ENCODE assay signal across 19 cellular contexts in the genomic region with DNA sequence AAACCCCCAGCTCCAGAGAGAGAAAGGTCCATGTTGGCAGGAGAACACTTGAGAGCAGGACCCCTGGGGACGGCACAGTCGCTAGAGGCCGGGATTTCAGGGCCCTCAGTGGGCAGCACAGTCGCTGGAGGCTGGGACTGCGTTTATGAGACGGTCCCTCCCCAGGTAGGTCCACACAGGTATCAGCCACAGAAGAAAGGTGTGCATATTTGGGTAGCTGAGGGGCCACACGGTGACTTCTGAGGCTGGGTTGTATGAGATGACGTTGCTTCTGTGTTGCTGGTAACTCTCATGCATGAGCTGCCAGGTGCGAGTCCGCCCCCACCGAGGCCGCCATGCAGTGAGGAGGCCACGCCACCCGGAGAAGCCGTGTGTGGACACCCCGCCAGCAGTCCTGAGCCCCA. TPM values are rescaled to one million over a fixed set of nuclear protein-coding genes. Genes with fewer than 3 reads are reported as not detected.
DNase-seq lines count a peak whose midpoint lies in the region; ATAC-seq and TF ChIP-seq lines count a peak whose summit lies in the region.
"Had no signal": no experiment of that assay in that cellular context is flagged by ENCODE, and none has a peak within 500 bp of the region (broad histone marks: within the 10 kb centered on the region; RNA-seq: fewer than 3 reads in every experiment).

No MANE protein-coding gene starts in this region.

- DNase-seq in activated effector memory CD4-positive, alpha-beta T cell treated with anti-CD3 and anti-CD28 coated beads, Interleukin-2, amount 50 U/mL, for 16 hours: peak; percentile 33
- no peak for DNase-seq in activated effector memory CD4-positive, alpha-beta T cell treated with Interleukin-2 at 50 U/mL for 16 hours
- peak; percentile 86 for DNase-seq in chondrocyte (ENCODE audit: low spot score)
- DNase-seq in mesenteric fat pad (ENCODE audit: low spot score): peak; percentile 87
- peak; percentile 60 for DNase-seq in type B pancreatic cell (ENCODE audit: extremely low spot score, unreplicated experiment)
- no peak for DNase-seq in endothelial cell (ENCODE audit: low spot score)
- DNase-seq in sigmoid colon: no peak
- DNase-seq: BE2C; CD4-positive, alpha-beta T cell; GF-D8; NCI-H1105 treated with DMSO at 0.1 percent for 48 hours; NCI-H1694; NCI-H2081 treated with DMSO at 0.1 percent for 48 hours; NCI-H774; SIG-M5 had no signal

- H3K4me1 ChIP-seq in sigmoid colon: no peaks in the 10 kb centered on the region
- H3K4me1 ChIP-seq: BE2C, Caco-2 had no signal

- H3K36me3 Mint-ChIP-seq in chondrocyte (ENCODE audit: low read depth) (no peaks in the 10 kb centered on the region), type B pancreatic cell (no peaks in the 10 kb centered on the region), endothelial cell (ENCODE audit: low read depth, unreplicated experiment) (no peaks in the 10 kb centered on the region)

- H3K9me3 Mint-ChIP-seq in chondrocyte (ENCODE audit: low read depth) (no peaks in the 10 kb centered on the region), type B pancreatic cell (no peaks in the 10 kb centered on the region), endothelial cell (ENCODE audit: unreplicated experiment) (no peaks in the 10 kb centered on the region)
- H3K9me3 Mint-ChIP-seq: CD4-positive, alpha-beta T cell had no signal

- no peaks in the 10 kb centered on the region for H3K4me1 Mint-ChIP-seq in chondrocyte (ENCODE audit: low read depth)
- no peaks in the 10 kb centered on the region for H3K4me1 Mint-ChIP-seq in type B pancreatic cell (ENCODE audit: unreplicated experiment)
- H3K4me1 Mint-ChIP-seq in endothelial cell (ENCODE audit: unreplicated experiment): no peaks in the 10 kb centered on the region
- H3K4me1 Mint-ChIP-seq: GM23338 had no signal

- WGBS in sigmoid colon, 2 donors: 93 to 95% methylated on average over 16 of the region's 16 CpGs

- TF ChIP-seq CTCF in chondrocyte (IDR thresholded peaks at IDR 0.05) (no peak), type B pancreatic cell (conservative IDR thresholded peaks at IDR 0.05) (no peak), endothelial cell (IDR thresholded peaks at IDR 0.05; ENCODE audit: unreplicated experiment) (no peak), sigmoid colon (IDR thresholded peaks at IDR 0.05) (no peak)

- no peaks in the 10 kb centered on the region for H3K9me3 ChIP-seq in sigmoid colon
- H3K9me3 ChIP-seq: BE2C, Caco-2 had no signal

- no peak overlapping the region for H3K27ac ChIP-seq in sigmoid colon

- H3K27me3 ChIP-seq in sigmoid colon: no peaks in the 10 kb centered on the region
- H3K27me3 ChIP-seq: BE2C had no signal

- H3K27me3 Mint-ChIP-seq in chondrocyte (ENCODE audit: low read depth) (peaks cover 5% of the 10 kb centered on the region), type B pancreatic cell (peaks cover 3% of the 10 kb centered on the region), endothelial cell (ENCODE audit: unreplicated experiment) (peaks cover 2% of the 10 kb centered on the region)

- TF ChIP-seq EP300 in sigmoid colon (IDR thresholded peaks at IDR 0.05): no peak

- intact Hi-C loops in sigmoid colon (cut with DNase I): no loop called here

- H3K27ac Mint-ChIP-seq in chondrocyte (ENCODE audit: unreplicated experiment) (no peak overlapping the region), type B pancreatic cell (no peak overlapping the region), endothelial cell (ENCODE audit: unreplicated experiment) (no peak overlapping the region)
- H3K27ac Mint-ChIP-seq: CD4-positive, alpha-beta T cell; GM23338 had no signal

- no peak for ATAC-seq in HG03439 (IDR thresholded peaks at IDR 0.05; ENCODE audit: unreplicated experiment)
- ATAC-seq: GM23338, K562 had no signal

- H3K4me3 Mint-ChIP-seq in chondrocyte (ENCODE audit: unreplicated experiment) (no peak overlapping the region), type B pancreatic cell (no peak overlapping the region), endothelial cell (ENCODE audit: unreplicated experiment) (no peak overlapping the region)
- H3K4me3 Mint-ChIP-seq: CD4-positive, alpha-beta T cell; GM23338 had no signal

- H3K36me3 ChIP-seq in sigmoid colon: no peaks in the 10 kb centered on the region
- H3K36me3 ChIP-seq: BE2C had no signal

- no peak for TF ChIP-seq POLR2A in sigmoid colon (IDR thresholded peaks at IDR 0.05)

- H3K4me3 ChIP-seq in sigmoid colon: no peak overlapping the region
- H3K4me3 ChIP-seq: GM23338, K562 had no signal

RNA-seq across cellular contexts. Expression of a gene that starts 56.9 kb away (rescaled TPM):
- total RNA-seq in chondrocyte: 24.3 to 27.5 TPM (median 25.1 TPM) in 3 replicates
- total RNA-seq in mesenteric fat pad: 27.4 TPM
- 36.6 and 38.1 TPM in 2 replicates for total RNA-seq in type B pancreatic cell (ENCODE audit: low replicate concordance)
- 36.9 TPM for total RNA-seq in endothelial cell (ENCODE audit: unreplicated experiment)
- total RNA-seq in sigmoid colon: 10 to 100 TPM; 22.7 to 44.0 (median 34.6) TPM
- polyA plus RNA-seq in sigmoid colon: 10 to 100 TPM; 18.4 to 23.8 (median 22.8) TPM

Comparison
In these comparisons a context has a peak if more than half of its experiments do, and no peak if none do; other contexts are left out.
1. DNase-seq: peak in activated effector memory CD4-positive, alpha-beta T cell treated with anti-CD3 and anti-CD28 coated beads, Interleukin-2, amount 50 U/mL, for 16 hours (single experiment), chondrocyte (single experiment), mesenteric fat pad (single experiment) and type B pancreatic cell (single experiment); none in activated effector memory CD4-positive, alpha-beta T cell treated with Interleukin-2 at 50 U/mL for 16 hours (single experiment), endothelial cell (single experiment) and sigmoid colon (single experiment).